Comparison of ENCODE assay signal across 8 cellular contexts in the genomic region with DNA sequence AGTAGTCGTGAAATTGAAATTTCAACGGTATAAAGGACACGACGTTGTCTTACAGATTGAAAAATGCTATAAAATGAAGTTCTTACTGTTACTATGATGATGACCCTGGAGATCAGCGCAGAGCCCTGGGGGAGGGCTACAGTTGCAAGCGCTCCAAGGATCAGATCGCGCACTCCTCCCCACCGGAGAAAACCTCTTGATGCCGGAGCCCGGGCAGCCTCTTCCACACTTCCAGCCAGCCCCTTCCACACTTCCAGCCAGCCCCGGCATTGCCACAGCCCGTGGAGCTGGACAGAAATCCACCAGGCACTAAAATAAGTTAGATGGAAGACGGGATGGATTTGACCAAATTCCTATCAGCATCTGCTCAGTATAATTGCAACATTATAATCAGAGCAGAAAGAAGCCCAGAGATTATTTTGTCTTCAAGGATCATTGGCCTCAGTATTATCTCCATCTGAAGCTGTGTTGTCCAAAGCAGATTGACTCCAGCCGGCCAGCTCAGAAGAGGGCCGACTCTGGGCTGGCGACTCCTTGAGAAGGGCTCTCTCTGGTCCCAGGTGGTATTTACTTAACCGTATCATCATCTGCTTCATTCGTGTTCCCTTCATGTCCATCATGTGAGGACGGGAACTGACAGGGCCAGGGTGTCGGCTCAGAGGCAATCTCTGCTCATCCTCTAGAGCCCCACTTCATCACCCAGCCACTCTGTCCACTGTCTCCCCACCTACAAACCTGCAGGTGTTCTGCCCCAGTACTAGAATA. TPM values are rescaled to one million over a fixed set of nuclear protein-coding genes. Genes with fewer than 3 reads are reported as not detected.
DNase-seq lines count a peak whose midpoint lies in the region; ATAC-seq, FAIRE-seq and TF ChIP-seq lines count a peak whose summit lies in the region.

No MANE protein-coding gene starts in this region.

- H3K36me3 ChIP-seq in HepG2 (replicated peaks in 1 of 2; ENCODE audit: control insufficient read depth in 1 of 2, insufficient read depth in 2 of 2, low read length in 2 of 2) (no peaks in the 10 kb centered on the region), right lobe of liver (no peaks in the 10 kb centered on the region), brain microvascular endothelial cell (replicated peaks) (no peaks in the 10 kb centered on the region), mucosa of rectum (ENCODE audit: control insufficient read depth in 2 of 2, insufficient read depth in 2 of 2, low read length in 2 of 2) (no peaks in the 10 kb centered on the region), aorta (ENCODE audit: control insufficient read depth in 1 of 2, insufficient read depth in 2 of 2, low read length in 1 of 2) (no peaks in the 10 kb centered on the region)

- H4K20me1 ChIP-seq in HepG2 (ENCODE audit: insufficient read depth, low read length) = no peaks in the 10 kb centered on the region

- 35% methylated on average over 21 of the region's 21 CpGs for WGBS in HepG2 (ENCODE audit: low lambda C conversion rate)
- WGBS in right lobe of liver (ENCODE audit: insufficient coverage, low coverage, low lambda C conversion rate, missing lambda C conversion rate) = 37% methylated on average over 17 of the region's 21 CpGs
- WGBS in aorta, 2 donors = 35 to 42% methylated on average over 21 of the region's 21 CpGs

- H3K9ac ChIP-seq in HepG2 (ENCODE audit: insufficient read depth, low read depth, low read length) (no peak overlapping the region), mucosa of rectum (ENCODE audit: low read depth in 1 of 2, low read length in 2 of 2) (peak overlapping the region in 1 of 2 donors; percentile 37)

- BruUV-seq in HepG2 (replicated peaks; lab: Mats Ljungman, UMichigan) = no TSS peak

- H2AFZ ChIP-seq in HepG2 (ENCODE audit: low read length) = peak overlapping the region; percentile 75

- POLR2A ChIA-PET in HepG2 (lab: Yijun Ruan, JAX) = no interaction called here

- no peaks in the 10 kb centered on the region for H3K79me2 ChIP-seq in HepG2 (ENCODE audit: insufficient read depth, low read length)

- H3K27ac ChIP-seq in HepG2 (ENCODE audit: extremely low read length, insufficient read depth, low read length) (no peak overlapping the region), right lobe of liver (no peak overlapping the region), brain microvascular endothelial cell (no peak overlapping the region), mucosa of rectum (ENCODE audit: low read depth in 2 of 2, low read length in 2 of 2) (peak overlapping the region; percentile 11 to 17), aorta (ENCODE audit: low read depth in 1 of 2, low read length in 2 of 2) (no peak overlapping the region)

- TF ChIP-seq POLR2A in HepG2 (IDR thresholded peaks at IDR 0.05; ENCODE audit: insufficient read depth in 1 of 2, low read depth in 2 of 2, low read length in 2 of 2) (no peak), right lobe of liver (IDR thresholded peaks at IDR 0.05) (no peak)

- TF ChIP-seq CTCF in HepG2 (CRISPR knock-in tag; IDR thresholded peaks at IDR 0.05) = no peak
- no peak for TF ChIP-seq CTCF in right lobe of liver (IDR thresholded peaks at IDR 0.05)
- TF ChIP-seq CTCF in brain microvascular endothelial cell (IDR thresholded peaks at IDR 0.05; ENCODE audit: low read depth, low read length, missing control alignments) = no peak

- H3K9me3 ChIP-seq in HepG2 (ENCODE audit: low read length) (no peaks in the 10 kb centered on the region), right lobe of liver (no peaks in the 10 kb centered on the region), mucosa of rectum (ENCODE audit: control insufficient read depth in 2 of 2, low read length in 2 of 2) (no peaks in the 10 kb centered on the region), aorta (ENCODE audit: control insufficient read depth, low read length) (no peaks in the 10 kb centered on the region)

- no peak for FAIRE-seq in HepG2 (lab: Jason Lieb, UNC)

- peaks cover 25% of the 10 kb centered on the region for H3K4me1 ChIP-seq in HepG2 (ENCODE audit: insufficient read depth, low read length)
- peaks cover 0 to 6% (median 0%) of the 10 kb centered on the region in 4 donors for H3K4me1 ChIP-seq in right lobe of liver
- H3K4me1 ChIP-seq in mucosa of rectum (ENCODE audit: control insufficient read depth in 2 of 2, insufficient read depth in 2 of 2, low read length in 2 of 2) = peaks cover 12 to 14% of the 10 kb centered on the region in 2 donors
- no peaks in the 10 kb centered on the region for H3K4me1 ChIP-seq in aorta (ENCODE audit: control insufficient read depth in 1 of 2, insufficient read depth in 2 of 2, low read length in 2 of 2)

- no peak for TF ChIP-seq RAD21 in HepG2 (CRISPR knock-in tag; IDR thresholded peaks at IDR 0.05)

- H3K4me3 ChIP-seq in HepG2 (replicated peaks in 1 of 3; ENCODE audit: insufficient read depth in 1 of 3, low read depth in 2 of 3, low read length in 3 of 3) (peak overlapping the region; percentile 4 to 79 (median 58); a peak in 5 of 6 replicates), right lobe of liver (peak overlapping the region in 1 of 3 donors; percentile 71), brain microvascular endothelial cell (ENCODE audit: low read depth, low read length) (peak overlapping the region; percentile 59), mucosa of rectum (ENCODE audit: low read length in 2 of 2) (peak overlapping the region; percentile 86 to 87), aorta (ENCODE audit: low read length in 2 of 2) (peak overlapping the region in 1 of 2 donors; percentile 19)

- H3K4me2 ChIP-seq in HepG2 (ENCODE audit: low read depth, low read length) = peak overlapping the region; percentile 96

- intact Hi-C loops in HepG2 (cut with micrococcal nuclease; ENCODE audit: unreplicated experiment) = no loop called here
- intact Hi-C loops in right lobe of liver (cut with DNase I) = loop anchor here in 1 of 2 donors (10.0 kb wide), 1 partner anchor 50 kb away; the partner anchor contains the start of gene PEX26
- intact Hi-C loops in aorta (cut with DNase I) = no loop called here

- in situ Hi-C loops in HepG2 (cut with HindIII; ENCODE audit: extremely low pct_ligation_motif_present, low pct_unique_long_range_greater_than_20kb) = loop anchor here (10.0 kb wide), 2 partner anchors 110 to 190 kb away; no protein-coding TSS in a partner anchor
- in situ Hi-C loops in brain microvascular endothelial cell (cut with HindIII; ENCODE audit: low pct_ligation_motif_present, low sequenced_read_pairs) = loop anchor here (25.0 kb wide), 1 partner anchor 113 kb away; no protein-coding TSS in a partner anchor

- ATAC-seq in HepG2 (no peak), right lobe of liver (no peak), aorta (ENCODE audit: low FRiP score) (peak; percentile 27), HG03469 (IDR thresholded peaks at IDR 0.05; ENCODE audit: unreplicated experiment) (no peak)

- CTCF ChIA-PET in HepG2 (lab: Yijun Ruan, JAX; ENCODE audit: low intra/inter-chr PET ratio, low total read pairs) = interaction anchor here (0.7 to 3.1 kb wide), 3 partner anchors 11 to 195 kb away, joined by 3 to 10 read pairs (median 3); no protein-coding TSS in a partner anchor

- DNase-seq in HepG2 (ENCODE audit: low spot score) (no peak), right lobe of liver (no peak), brain microvascular endothelial cell (no peak), aorta (no peak), NCI-H2107 treated with DMSO at 0.1 percent for 48 hours (lab: John Stamatoyannopoulos, UW; ENCODE audit: unreplicated experiment) (no peak), HPDE6-E6E7 (ENCODE audit: extremely low spot score) (no peak)

- no peak for TF ChIP-seq EP300 in HepG2 (IDR thresholded peaks at IDR 0.05; ENCODE audit: low read depth in 2 of 2, low read length in 2 of 2)
- no peak for TF ChIP-seq EP300 in HepG2 (CRISPR knock-in tag; IDR thresholded peaks at IDR 0.05; ENCODE audit: borderline replicate concordance)

- H3K27me3 ChIP-seq in HepG2 (ENCODE audit: control insufficient read depth in 1 of 2, insufficient read depth in 2 of 2, low read length in 2 of 2) (peaks cover 0 to 20% of the 10 kb centered on the region in 2 experiments; a peak in 4 of 5 replicates), right lobe of liver (no peaks in the 10 kb centered on the region), brain microvascular endothelial cell (replicated peaks) (peaks cover 5% of the 10 kb centered on the region), mucosa of rectum (ENCODE audit: control insufficient read depth in 2 of 2, insufficient read depth in 2 of 2, low read length in 2 of 2) (peaks cover 0 to 5% of the 10 kb centered on the region in 2 donors), aorta (ENCODE audit: control insufficient read depth in 1 of 2, insufficient read depth in 2 of 2, low read length in 1 of 2) (no peaks in the 10 kb centered on the region)

RNA-seq across cellular contexts. Expression of gene MICAL3, which starts 0.8 kb away (rescaled TPM):
- total RNA-seq in HepG2 (2016; rRNA removed; fragmentation: Illumina TruSeq; extraction: Trizol) = 9.5 and 12.5 TPM in 2 replicates
- 2.6 and 2.9 TPM in 2 replicates for total RNA-seq in HepG2 (2016; cell fraction: cytosol; rRNA removed; fragmentation: Illumina TruSeq; extraction: Trizol; ENCODE audit: low read depth)
- 8.6 and 11.9 TPM in 2 replicates for total RNA-seq in HepG2 (2016; cell fraction: insoluble cytoplasmic fraction; rRNA removed; fragmentation: Illumina TruSeq; extraction: Trizol)
- total RNA-seq in HepG2 (2016; cell fraction: membrane; rRNA removed; fragmentation: Illumina TruSeq; extraction: Trizol) = 4.2 and 6.1 TPM in 2 replicates
- total RNA-seq in HepG2 (2016; cell fraction: nucleus; rRNA removed; fragmentation: Illumina TruSeq; extraction: Trizol) = 31.3 and 35.0 TPM in 2 replicates
- 5.3 and 5.6 TPM in 2 replicates for polyA plus RNA-seq in HepG2 (2011; rRNA removed)
- polyA plus RNA-seq in HepG2 (2011; cell fraction: cytosol; rRNA removed) = 2.5 and 3.1 TPM in 2 replicates
- polyA plus RNA-seq in HepG2 (2011; cell fraction: nucleus; rRNA removed) = 32.9 and 43.0 TPM in 2 replicates
- 9.2 and 10.8 TPM in 2 replicates for polyA plus RNA-seq in HepG2 (2012)
- 0.59 and 1.1 TPM in 2 replicates for polyA plus RNA-seq in HepG2 (2016; cell fraction: cytosol; fragmentation: Illumina TruSeq; extraction: Trizol; ENCODE audit: low read depth)
- polyA plus RNA-seq in HepG2 (2016; cell fraction: insoluble cytoplasmic fraction; fragmentation: Illumina TruSeq; extraction: Trizol; ENCODE audit: low read depth) = 3.5 and 3.6 TPM in 2 replicates
- polyA plus RNA-seq in HepG2 (2016; cell fraction: membrane; fragmentation: Illumina TruSeq; extraction: Trizol; ENCODE audit: low read depth) = 0.53 and 1.1 TPM in 2 replicates
- 34.4 and 36.4 TPM in 2 replicates for polyA plus RNA-seq in HepG2 (2016; cell fraction: nucleus; fragmentation: Illumina TruSeq; extraction: Trizol; ENCODE audit: insufficient read depth, low read depth)
- polyA minus RNA-seq in HepG2 (2011; rRNA and poly(A)+ RNA removed; ENCODE audit: low replicate concordance) = 12.7 and 28.5 TPM in 2 replicates
- 3.7 and 4.4 TPM in 2 replicates for polyA minus RNA-seq in HepG2 (2011; cell fraction: cytosol; rRNA and poly(A)+ RNA removed)
- 28.5 and 33.0 TPM in 2 replicates for polyA minus RNA-seq in HepG2 (2011; cell fraction: nucleus; rRNA and poly(A)+ RNA removed)
- total RNA-seq in right lobe of liver = 10 to 100 TPM; 31.5 to 61.8 (median 48.2) TPM
- total RNA-seq in aorta = 100 to 1,000 TPM; 114 to 123 TPM
- polyA plus RNA-seq in aorta = 10 to 100 TPM in 1 of 2 donors, 1 to 10 TPM in 1; 3.9 to 15.0 TPM

RNA-seq across cellular contexts. Expression of gene PEX26, which starts 52.7 kb away (rescaled TPM):
- total RNA-seq in HepG2 (2016; rRNA removed; fragmentation: Illumina TruSeq; extraction: Trizol) = 25.1 and 30.6 TPM in 2 replicates
- 3.6 and 6.1 TPM in 2 replicates for total RNA-seq in HepG2 (2016; cell fraction: cytosol; rRNA removed; fragmentation: Illumina TruSeq; extraction: Trizol; ENCODE audit: low read depth)
- 26.6 and 27.5 TPM in 2 replicates for total RNA-seq in HepG2 (2016; cell fraction: insoluble cytoplasmic fraction; rRNA removed; fragmentation: Illumina TruSeq; extraction: Trizol)
- total RNA-seq in HepG2 (2016; cell fraction: membrane; rRNA removed; fragmentation: Illumina TruSeq; extraction: Trizol) = 23.5 and 27.1 TPM in 2 replicates
- 13.8 and 17.8 TPM in 2 replicates for total RNA-seq in HepG2 (2016; cell fraction: nucleus; rRNA removed; fragmentation: Illumina TruSeq; extraction: Trizol)
- 10.6 and 15.4 TPM in 2 replicates for polyA plus RNA-seq in HepG2 (2011; rRNA removed)
- 12.4 and 12.5 TPM in 2 replicates for polyA plus RNA-seq in HepG2 (2011; cell fraction: cytosol; rRNA removed)
- polyA plus RNA-seq in HepG2 (2011; cell fraction: nucleus; rRNA removed) = 13.5 and 14.8 TPM in 2 replicates
- polyA plus RNA-seq in HepG2 (2012) = 13.4 and 14.4 TPM in 2 replicates
- polyA plus RNA-seq in HepG2 (2016; cell fraction: cytosol; fragmentation: Illumina TruSeq; extraction: Trizol; ENCODE audit: low read depth) = 4.6 and 6.3 TPM in 2 replicates
- polyA plus RNA-seq in HepG2 (2016; cell fraction: insoluble cytoplasmic fraction; fragmentation: Illumina TruSeq; extraction: Trizol; ENCODE audit: low read depth) = 25.9 and 26.3 TPM in 2 replicates
- polyA plus RNA-seq in HepG2 (2016; cell fraction: membrane; fragmentation: Illumina TruSeq; extraction: Trizol; ENCODE audit: low read depth) = 15.8 and 17.3 TPM in 2 replicates
- 17.9 and 18.6 TPM in 2 replicates for polyA plus RNA-seq in HepG2 (2016; cell fraction: nucleus; fragmentation: Illumina TruSeq; extraction: Trizol; ENCODE audit: insufficient read depth, low read depth)
- polyA minus RNA-seq in HepG2 (2011; rRNA and poly(A)+ RNA removed; ENCODE audit: low replicate concordance) = 35.9 and 42.8 TPM in 2 replicates
- 9.6 and 11.4 TPM in 2 replicates for polyA minus RNA-seq in HepG2 (2011; cell fraction: cytosol; rRNA and poly(A)+ RNA removed)
- 11.6 and 14.2 TPM in 2 replicates for polyA minus RNA-seq in HepG2 (2011; cell fraction: nucleus; rRNA and poly(A)+ RNA removed)
- 10 to 100 TPM; 22.7 to 42.5 (median 25.0) TPM for total RNA-seq in right lobe of liver
- total RNA-seq in aorta = 10 to 100 TPM; 28.5 to 34.1 TPM
- polyA plus RNA-seq in aorta = 10 to 100 TPM; 10.9 to 14.5 TPM

Comparison
In these comparisons a context has a peak if more than half of its experiments do, and no peak if none do; other contexts are left out.
1. H3K27ac ChIP-seq: peak in mucosa of rectum (2 of 2); none in HepG2 (single experiment), right lobe of liver (0 of 3), brain microvascular endothelial cell (single experiment) and aorta (0 of 2).